7 cellular contexts compared by ENCODE assay signal in genomic region chr5:37378066-37378465, GRCh38. TPM values are rescaled to one million over a fixed set of nuclear protein-coding genes. Genes with fewer than 3 reads are reported as not detected.
A peak's percentile ranks its signal among the peaks of the same experiment; 100 is the strongest.
DNase-seq lines count a peak whose midpoint lies in the region; ATAC-seq and TF ChIP-seq lines count a peak whose summit lies in the region.
"Not testable (repeated sequence)": the region's sequence is repeated elsewhere in the genome, so short reads cannot be mapped to it uniquely, and the experiment has no call there.

No MANE protein-coding gene starts in this region.

- not testable (repeated sequence) for H3K9me3 Mint-ChIP-seq in CD8-positive, alpha-beta T cell; activated CD4-positive, alpha-beta T cell treated with anti-CD3 and anti-CD28 coated beads, Interleukin-2, amount 10 ng/mL, durations not matched to agents 24 days and 14 days; activated T-cell treated with anti-CD3 and anti-CD28 coated beads, Interleukin-2, amount 50 U/mL, for 72 hours; activated naive CD8-positive, alpha-beta T cell treated with anti-CD3 and anti-CD28 coated beads, Interleukin-2, amount 10 ng/mL, durations not matched to agents 7 days and 5 days; effector memory CD8-positive, alpha-beta T cell; natural killer cell

- DNase-seq in CD8-positive, alpha-beta T cell; activated CD4-positive, alpha-beta T cell treated with anti-CD3 and anti-CD28 coated beads, Interleukin-2, amount 10 ng/mL, durations not matched to agents 24 days and 14 days; activated T-cell treated with anti-CD3 and anti-CD28 coated beads, Interleukin-2, amount 50 U/mL, for 72 hours; activated naive CD8-positive, alpha-beta T cell treated with anti-CD3 and anti-CD28 coated beads, Interleukin-2, amount 10 ng/mL, durations not matched to agents 7 days and 5 days; effector memory CD8-positive, alpha-beta T cell; natural killer cell: not testable (repeated sequence)
- peak; percentile 69 for DNase-seq in spleen

- not testable (repeated sequence) for H3K27ac Mint-ChIP-seq in CD8-positive, alpha-beta T cell
- peak overlapping the region; percentile 52 for H3K27ac Mint-ChIP-seq in activated CD4-positive, alpha-beta T cell treated with anti-CD3 and anti-CD28 coated beads, Interleukin-2, amount 10 ng/mL, durations not matched to agents 24 days and 14 days
- peak overlapping the region; percentile 83 for H3K27ac Mint-ChIP-seq in activated T-cell treated with anti-CD3 and anti-CD28 coated beads, Interleukin-2, amount 50 U/mL, for 72 hours
- peak overlapping the region; percentile 67 for H3K27ac Mint-ChIP-seq in activated naive CD8-positive, alpha-beta T cell treated with anti-CD3 and anti-CD28 coated beads, Interleukin-2, amount 10 ng/mL, durations not matched to agents 7 days and 5 days
- H3K27ac Mint-ChIP-seq in effector memory CD8-positive, alpha-beta T cell, result peak overlapping the region in 1 of 2 donors; percentile 65
- peak overlapping the region in 1 of 2 donors; percentile 33 for H3K27ac Mint-ChIP-seq in natural killer cell

- not testable (repeated sequence) for TF ChIP-seq CTCF in CD8-positive, alpha-beta T cell (IDR thresholded peaks at IDR 0.05); natural killer cell (IDR thresholded peaks at IDR 0.05); spleen (IDR thresholded peaks at IDR 0.05 in 8 of 11, conservative IDR thresholded peaks at IDR 0.05 in 3 of 11)

- H3K27me3 ChIP-seq in CD8-positive, alpha-beta T cell (ENCODE audit: insufficient read depth, low read length); spleen (replicated peaks in 1 of 7): not testable (repeated sequence)

- CTCF ChIA-PET in CD8-positive, alpha-beta T cell (lab: Charles Lee), result interaction anchor here (0.6 kb wide), 1 partner anchor 22 kb away, joined by 3 read pairs; no protein-coding TSS in a partner anchor

- 92 to 96% (median 95%) methylated on average over 12 of the region's 12 CpGs for WGBS in spleen, 5 donors

- H3K4me3 Mint-ChIP-seq in CD8-positive, alpha-beta T cell, result peak overlapping the region; percentile 70
- peak overlapping the region; percentile 53 for H3K4me3 Mint-ChIP-seq in activated CD4-positive, alpha-beta T cell treated with anti-CD3 and anti-CD28 coated beads, Interleukin-2, amount 10 ng/mL, durations not matched to agents 24 days and 14 days
- peak overlapping the region; percentile 74 to 96 for H3K4me3 Mint-ChIP-seq in activated T-cell treated with anti-CD3 and anti-CD28 coated beads, Interleukin-2, amount 50 U/mL, for 72 hours
- peak overlapping the region; percentile 97 for H3K4me3 Mint-ChIP-seq in activated naive CD8-positive, alpha-beta T cell treated with anti-CD3 and anti-CD28 coated beads, Interleukin-2, amount 10 ng/mL, durations not matched to agents 7 days and 5 days
- peak overlapping the region; percentile 91 to 95 for H3K4me3 Mint-ChIP-seq in effector memory CD8-positive, alpha-beta T cell
- peak overlapping the region; percentile 52 for H3K4me3 Mint-ChIP-seq in natural killer cell

- not testable (repeated sequence) for ATAC-seq in CD8-positive, alpha-beta T cell; activated T-cell treated with anti-CD3 and anti-CD28 coated beads, Interleukin-2, amount 50 U/mL, for 72 hours (replicated peaks in 1 of 2); activated naive CD8-positive, alpha-beta T cell treated with anti-CD3 and anti-CD28 coated beads, Interleukin-2, amount 10 ng/mL, durations not matched to agents 7 days and 5 days (ENCODE audit: low read depth); effector memory CD8-positive, alpha-beta T cell (replicated peaks); natural killer cell

- TF ChIP-seq POLR2A in spleen (IDR thresholded peaks at IDR 0.05), result not testable (repeated sequence)

- H3K27ac ChIP-seq in CD8-positive, alpha-beta T cell (ENCODE audit: low read depth, low read length); spleen: not testable (repeated sequence)

- intact Hi-C loops in CD8-positive, alpha-beta T cell (cut with DNase I, micrococcal nuclease), result loop anchor here (10.0 kb wide), 3 partner anchors 653 to 1697 kb away; partner anchors contain the start of genes NADK2 (in 1 of the 2) and RICTOR (in 1 of the 2)
- intact Hi-C loops in activated CD4-positive, alpha-beta T cell treated with anti-CD3 and anti-CD28 coated beads, Interleukin-2, amount 10 ng/mL, durations not matched to agents 24 days and 14 days (cut with micrococcal nuclease); spleen (cut with DNase I; ENCODE audit: low total_unique reads): not testable (repeated sequence)
- intact Hi-C loops in natural killer cell (cut with micrococcal nuclease), result loop anchor here (10.0 kb wide), 1 partner anchor 1133 kb away; the partner anchor contains the start of gene NADK2

- POLR2A ChIA-PET in CD8-positive, alpha-beta T cell (lab: Charles Lee); activated naive CD8-positive, alpha-beta T cell treated with anti-CD3 and anti-CD28 coated beads, Interleukin-2, amount 10 ng/mL, durations not matched to agents 7 days and 5 days (lab: Charles Lee): not testable (repeated sequence)

- peaks cover 20% of the 10 kb centered on the region for H3K4me1 Mint-ChIP-seq in CD8-positive, alpha-beta T cell (ENCODE audit: low read depth)
- not testable (repeated sequence) for H3K4me1 Mint-ChIP-seq in activated CD4-positive, alpha-beta T cell treated with anti-CD3 and anti-CD28 coated beads, Interleukin-2, amount 10 ng/mL, durations not matched to agents 24 days and 14 days; activated naive CD8-positive, alpha-beta T cell treated with anti-CD3 and anti-CD28 coated beads, Interleukin-2, amount 10 ng/mL, durations not matched to agents 7 days and 5 days; effector memory CD8-positive, alpha-beta T cell (ENCODE audit: low read depth in 2 of 2); natural killer cell
- peaks cover 12% of the 10 kb centered on the region for H3K4me1 Mint-ChIP-seq in activated T-cell treated with anti-CD3 and anti-CD28 coated beads, Interleukin-2, amount 50 U/mL, for 72 hours (ENCODE audit: low read depth)

- H3K36me3 Mint-ChIP-seq in CD8-positive, alpha-beta T cell, result peaks cover 21% of the 10 kb centered on the region
- H3K36me3 Mint-ChIP-seq in activated CD4-positive, alpha-beta T cell treated with anti-CD3 and anti-CD28 coated beads, Interleukin-2, amount 10 ng/mL, durations not matched to agents 24 days and 14 days (ENCODE audit: low read depth), result peaks cover 13% of the 10 kb centered on the region
- not testable (repeated sequence) for H3K36me3 Mint-ChIP-seq in activated T-cell treated with anti-CD3 and anti-CD28 coated beads, Interleukin-2, amount 50 U/mL, for 72 hours (ENCODE audit: insufficient read depth in 2 of 2); activated naive CD8-positive, alpha-beta T cell treated with anti-CD3 and anti-CD28 coated beads, Interleukin-2, amount 10 ng/mL, durations not matched to agents 7 days and 5 days; natural killer cell
- H3K36me3 Mint-ChIP-seq in effector memory CD8-positive, alpha-beta T cell (ENCODE audit: insufficient read depth), result peaks cover 21% of the 10 kb centered on the region

- not testable (repeated sequence) for H3K9me3 ChIP-seq in CD8-positive, alpha-beta T cell (ENCODE audit: low read length); spleen

- H3K36me3 ChIP-seq in CD8-positive, alpha-beta T cell (ENCODE audit: insufficient read depth, low read length), result not testable (repeated sequence)
- peaks cover 0 to 25% (median 18%) of the 10 kb centered on the region in 6 donors for H3K36me3 ChIP-seq in spleen

- H3K4me3 ChIP-seq in CD8-positive, alpha-beta T cell (ENCODE audit: low read depth, low read length); spleen: not testable (repeated sequence)

- not testable (repeated sequence) for H3K4me1 ChIP-seq in CD8-positive, alpha-beta T cell (ENCODE audit: insufficient read depth, low read length)
- H3K4me1 ChIP-seq in spleen, result peaks cover 0 to 29% (median 21%) of the 10 kb centered on the region in 6 donors

- not testable (repeated sequence) for H3K27me3 Mint-ChIP-seq in CD8-positive, alpha-beta T cell (ENCODE audit: low read depth); activated CD4-positive, alpha-beta T cell treated with anti-CD3 and anti-CD28 coated beads, Interleukin-2, amount 10 ng/mL, durations not matched to agents 24 days and 14 days; activated T-cell treated with anti-CD3 and anti-CD28 coated beads, Interleukin-2, amount 50 U/mL, for 72 hours (ENCODE audit: low read depth); activated naive CD8-positive, alpha-beta T cell treated with anti-CD3 and anti-CD28 coated beads, Interleukin-2, amount 10 ng/mL, durations not matched to agents 7 days and 5 days; effector memory CD8-positive, alpha-beta T cell; natural killer cell (ENCODE audit: low read depth in 2 of 2)

RNA-seq across cellular contexts. Expression of gene WDR70, which starts 1.1 kb away (rescaled TPM):
- total RNA-seq in CD8-positive, alpha-beta T cell, result 10 to 100 TPM; 16.5 to 20.1 TPM
- 45.0 and 48.9 TPM in 2 replicates for total RNA-seq in activated CD4-positive, alpha-beta T cell treated with anti-CD3 and anti-CD28 coated beads, Interleukin-2, amount 10 ng/mL, durations not matched to agents 24 days and 14 days
- 10 to 100 TPM; 39.0 to 44.0 TPM for total RNA-seq in activated T-cell treated with anti-CD3 and anti-CD28 coated beads, Interleukin-2, amount 50 U/mL, for 72 hours
- 10 to 100 TPM; 35.8 to 37.6 TPM for total RNA-seq in activated naive CD8-positive, alpha-beta T cell treated with anti-CD3 and anti-CD28 coated beads, Interleukin-2, amount 10 ng/mL, durations not matched to agents 7 days and 5 days
- 10 to 100 TPM; 36.3 to 47.0 (median 41.3) TPM for total RNA-seq in natural killer cell
- 10 to 100 TPM; 32.6 to 51.7 (median 35.7) TPM for total RNA-seq in spleen
- polyA plus RNA-seq in spleen, result 10 to 100 TPM; 24.7 to 33.0 (median 25.0) TPM

RNA-seq across cellular contexts. Expression of gene NUP155, which starts 7.2 kb away (rescaled TPM):
- total RNA-seq in CD8-positive, alpha-beta T cell, result 10 to 100 TPM; 22.9 to 27.4 TPM
- 85.1 and 86.2 TPM in 2 replicates for total RNA-seq in activated CD4-positive, alpha-beta T cell treated with anti-CD3 and anti-CD28 coated beads, Interleukin-2, amount 10 ng/mL, durations not matched to agents 24 days and 14 days
- 10 to 100 TPM; 41.8 to 48.9 TPM for total RNA-seq in activated T-cell treated with anti-CD3 and anti-CD28 coated beads, Interleukin-2, amount 50 U/mL, for 72 hours
- total RNA-seq in activated naive CD8-positive, alpha-beta T cell treated with anti-CD3 and anti-CD28 coated beads, Interleukin-2, amount 10 ng/mL, durations not matched to agents 7 days and 5 days, result 10 to 100 TPM; 40.7 to 43.4 TPM
- 10 to 100 TPM; 21.1 to 29.0 (median 27.9) TPM for total RNA-seq in natural killer cell
- 10 to 100 TPM; 22.9 to 28.8 (median 24.8) TPM for total RNA-seq in spleen
- 1 to 10 TPM; 2.9 to 4.5 (median 3.5) TPM for polyA plus RNA-seq in spleen
